8 cellular contexts compared by ENCODE assay signal in the genomic region with DNA sequence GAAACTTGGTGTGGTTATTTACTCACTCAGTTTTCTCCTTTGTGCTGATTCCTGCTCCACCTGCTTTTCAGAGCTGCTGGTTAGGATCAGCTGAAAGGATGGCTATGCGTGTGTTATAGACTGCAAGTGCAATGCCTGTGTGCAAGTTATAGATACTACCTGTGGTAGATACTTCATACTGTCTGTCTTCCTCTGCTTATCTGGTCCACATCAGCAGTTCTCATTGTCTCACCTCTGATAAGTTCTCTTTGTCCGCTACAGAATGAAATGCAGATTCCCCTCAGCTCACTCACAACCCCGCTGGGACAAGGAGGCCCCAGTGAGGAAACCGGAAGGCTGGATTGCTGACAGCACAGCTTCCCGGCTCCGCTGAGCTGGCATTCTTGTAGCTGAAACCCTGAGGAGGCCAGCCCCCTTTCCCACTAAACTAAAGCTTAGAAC.
DNase-seq lines count a peak whose midpoint lies in the region; ATAC-seq and TF ChIP-seq lines count a peak whose summit lies in the region.

No MANE protein-coding gene starts in this region.

- H3K27ac Mint-ChIP-seq in nephron: peak overlapping the region; percentile 88 to 91 (median 91)

- H3K4me2 ChIP-seq in OCI-LY3 (ENCODE audit: low read length): peak overlapping the region; percentile 45

- H3K4me3 ChIP-seq in OCI-LY3 (ENCODE audit: low read length) (no peak overlapping the region), fibroblast of mammary gland (ENCODE audit: control insufficient read depth, low read depth, low read length) (no peak overlapping the region)

- peaks cover 22% of the 10 kb centered on the region for H3K4me1 ChIP-seq in OCI-LY3 (ENCODE audit: low read length)

- no peaks in the 10 kb centered on the region for H3K27me3 Mint-ChIP-seq in nephron (ENCODE audit: low read depth)

- TF ChIP-seq CTCF in OCI-LY3 (IDR thresholded peaks at IDR 0.05; ENCODE audit: low read depth, low read length) (no peak), fibroblast of mammary gland (conservative IDR thresholded peaks at IDR 0.05; ENCODE audit: control insufficient read depth, insufficient read depth, low read depth, low read length) (no peak), nephron (IDR thresholded peaks at IDR 0.05; ENCODE audit: unreplicated experiment in 3 of 3) (no peak)

- no peaks in the 10 kb centered on the region for H3K36me3 ChIP-seq in OCI-LY3 (replicated peaks; ENCODE audit: low read depth, low read length)

- no peaks in the 10 kb centered on the region for H3K79me2 ChIP-seq in OCI-LY3 (ENCODE audit: low read length)

- peaks cover 39% of the 10 kb centered on the region for H3K4me1 Mint-ChIP-seq in nephron

- H3K4me3 Mint-ChIP-seq in nephron: peak overlapping the region in 1 of 3 experiments; percentile 5

- H3K9me3 Mint-ChIP-seq in nephron: no peaks in the 10 kb centered on the region

- H3K27me3 ChIP-seq in OCI-LY3 (ENCODE audit: low read depth, low read length): peaks cover 7% of the 10 kb centered on the region

- no peak overlapping the region for H3K27ac ChIP-seq in OCI-LY3 (ENCODE audit: low read length)

- H2AFZ ChIP-seq in OCI-LY3 (ENCODE audit: low read depth, low read length): no peak overlapping the region

- no peak for ATAC-seq in HG03139 (IDR thresholded peaks at IDR 0.05; ENCODE audit: unreplicated experiment)
- ATAC-seq in HG03196 (IDR thresholded peaks at IDR 0.05; ENCODE audit: unreplicated experiment): no peak

- H3K9ac ChIP-seq in OCI-LY3 (ENCODE audit: low read length): no peak overlapping the region

- H4K20me1 ChIP-seq in OCI-LY3 (ENCODE audit: insufficient read depth, low read length): no peaks in the 10 kb centered on the region

- H3K36me3 Mint-ChIP-seq in nephron (ENCODE audit: low read depth): peaks cover 15% of the 10 kb centered on the region

- no peaks in the 10 kb centered on the region for H3K9me3 ChIP-seq in OCI-LY3 (ENCODE audit: insufficient read depth, low read length)

- DNase-seq in AG08396 (ENCODE audit: low spot score) (peak; percentile 55), fibroblast of mammary gland (ENCODE audit: low read depth) (peak; percentile 70), NCI-H1092 treated with DMSO at 0.1 percent for 48 hours (lab: John Stamatoyannopoulos, UW) (no peak), NCI-H446 (lab: John Stamatoyannopoulos, UW) (no peak)

Comparison
In these comparisons a context has a peak if more than half of its experiments do, and no peak if none do; other contexts are left out.
1. DNase-seq: peak in AG08396 (single experiment) and fibroblast of mammary gland (single experiment); none in NCI-H1092 treated with DMSO at 0.1 percent for 48 hours (single experiment) and NCI-H446 (0 of 2).